ENCODE assay signal across 30 cellular contexts in genomic region chr3:151878445-151878844, GRCh38. TPM values are rescaled to one million over a fixed set of nuclear protein-coding genes. Genes with fewer than 3 reads are reported as not detected.
"Had no signal": no experiment of that assay in that cellular context is flagged by ENCODE, and none has a peak within 500 bp of the region (broad histone marks: within the 10 kb centered on the region; RNA-seq: fewer than 3 reads in every experiment).

No MANE protein-coding gene starts in this region.

- H3K27ac ChIP-seq: left lung, lower lobe of right lung, right atrium auricular region, right lobe of liver, transverse colon, upper lobe of left lung, vagina had no signal

- H3K4me1 ChIP-seq: lower lobe of right lung, right lobe of liver, thyroid gland, upper lobe of left lung, vagina had no signal

- H3K36me3 Mint-ChIP-seq: immature natural killer cell; naive thymus-derived CD8-positive, alpha-beta T cell; stimulated activated memory B cell treated with anti-CD40 and anti-IgM and Interleukin-4, amounts not matched to agents 10 μg/mL and 1 μg/mL and 100 μg/mL, for 72 hours had no signal

- H3K27me3 Mint-ChIP-seq: progenitor cell of endocrine pancreas; stimulated activated memory B cell treated with anti-CD40 and anti-IgM and Interleukin-4, amounts not matched to agents 10 μg/mL and 1 μg/mL and 100 μg/mL, for 72 hours had no signal

- H3K36me3 ChIP-seq: left lung, lower lobe of right lung, right atrium auricular region, right lobe of liver, thyroid gland, transverse colon, upper lobe of left lung, vagina had no signal

- H3K9me3 Mint-ChIP-seq: immature natural killer cell; naive thymus-derived CD8-positive, alpha-beta T cell; nephron; stimulated activated memory B cell treated with anti-CD40 and anti-IgM and Interleukin-4, amounts not matched to agents 10 μg/mL and 1 μg/mL and 100 μg/mL, for 72 hours; stimulated activated naive CD8-positive, alpha-beta T cell treated with anti-CD3 and anti-CD28 coated beads, Interleukin-15, amount 100 ng/mL, for 72 hours had no signal

- H3K27ac Mint-ChIP-seq: immature natural killer cell; naive thymus-derived CD8-positive, alpha-beta T cell; nephron; progenitor cell of endocrine pancreas; stimulated activated memory B cell treated with anti-CD40 and anti-IgM and Interleukin-4, amounts not matched to agents 10 μg/mL and 1 μg/mL and 100 μg/mL, for 72 hours; stimulated activated naive CD8-positive, alpha-beta T cell treated with anti-CD3 and anti-CD28 coated beads, Interleukin-15, amount 100 ng/mL, for 72 hours had no signal

- ATAC-seq: left colon; left lung; lower lobe of right lung; naive thymus-derived CD8-positive, alpha-beta T cell; right lobe of liver; stimulated activated memory B cell treated with anti-CD40 and anti-IgM and Interleukin-4, amounts not matched to agents 10 μg/mL and 1 μg/mL and 100 μg/mL, for 72 hours had no signal

- H3K4me1 Mint-ChIP-seq: neural crest cell had no signal

- DNase-seq: hypothalamus; immature natural killer cell; kidney; left colon; left lung; lower lobe of right lung; mammary epithelial cell; mesenchymal stem cell; naive thymus-derived CD8-positive, alpha-beta T cell; occipital lobe; right lobe of liver; stimulated activated CD4-positive, alpha-beta T cell treated with anti-CD3 and anti-CD28 coated beads, Interleukin-1b, Interleukin-23, amount 100 ng/mL, for 48 hours; stimulated activated CD4-positive, alpha-beta T cell treated with anti-CD3 and anti-CD28 coated beads, Interleukin-2, amount 100 ng/mL, for 48 hours; stimulated activated CD4-positive, alpha-beta T cell treated with anti-CD3 and anti-CD28 coated beads, Interleukin-4, amount 100 ng/mL, for 4 hours; stimulated activated CD8-positive, alpha-beta memory T cell treated with anti-CD3 and anti-CD28 coated beads, Interleukin-4, amount 100 ng/mL, for 48 hours; stimulated activated naive CD4-positive, alpha-beta T cell treated with Interleukin-2 at 50 U/mL for 16 hours; stimulated activated naive CD8-positive, alpha-beta T cell treated with anti-CD3 and anti-CD28 coated beads, Interleukin-15, amount 100 ng/mL, for 72 hours; substantia nigra; thyroid gland; transverse colon; upper lobe of left lung had no signal

- H3K9me3 ChIP-seq: left lung, lower lobe of right lung, right atrium auricular region, right lobe of liver, thyroid gland, transverse colon, upper lobe of left lung, vagina had no signal

- H3K4me3 Mint-ChIP-seq: immature natural killer cell; naive thymus-derived CD8-positive, alpha-beta T cell; nephron; neural crest cell; stimulated activated memory B cell treated with anti-CD40 and anti-IgM and Interleukin-4, amounts not matched to agents 10 μg/mL and 1 μg/mL and 100 μg/mL, for 72 hours; stimulated activated naive CD8-positive, alpha-beta T cell treated with anti-CD3 and anti-CD28 coated beads, Interleukin-15, amount 100 ng/mL, for 72 hours had no signal

- FAIRE-seq: islet of Langerhans, kidney had no signal

- H3K4me3 ChIP-seq: left lung, lower lobe of right lung, right atrium auricular region, right lobe of liver, smooth muscle cell, thyroid gland, transverse colon, upper lobe of left lung, vagina had no signal

- H3K4me2 ChIP-seq: smooth muscle cell had no signal

- H3K27me3 ChIP-seq: left lung, right atrium auricular region, right lobe of liver, thyroid gland, transverse colon, upper lobe of left lung, vagina had no signal

RNA-seq across cellular contexts. Expression of gene SUCNR1, which starts 5.0 kb away (rescaled TPM):
- total RNA-seq: mammary epithelial cell; naive thymus-derived CD8-positive, alpha-beta T cell; neural crest cell; osteocyte; smooth muscle cell had no signal
- polyA plus RNA-seq: mammary epithelial cell; naive thymus-derived CD8-positive, alpha-beta T cell; smooth muscle cell had no signal
